1 cellular context compared by ENCODE assay signal in genomic region chr5:142627371-142628217, GRCh38.
TF ChIP-seq lines count a peak whose summit lies in the region.

No MANE protein-coding gene starts in this region.

TF ChIP-seq in H1, 55 proteins besides CTCF, POLR2A, EP300 and RAD21 (continued from another document):
- no peak for TF ChIP-seq CHD7 (IDR thresholded peaks at IDR 0.05; ENCODE audit: insufficient replicate concordance, low read length)
- TF ChIP-seq, protein P1, sequence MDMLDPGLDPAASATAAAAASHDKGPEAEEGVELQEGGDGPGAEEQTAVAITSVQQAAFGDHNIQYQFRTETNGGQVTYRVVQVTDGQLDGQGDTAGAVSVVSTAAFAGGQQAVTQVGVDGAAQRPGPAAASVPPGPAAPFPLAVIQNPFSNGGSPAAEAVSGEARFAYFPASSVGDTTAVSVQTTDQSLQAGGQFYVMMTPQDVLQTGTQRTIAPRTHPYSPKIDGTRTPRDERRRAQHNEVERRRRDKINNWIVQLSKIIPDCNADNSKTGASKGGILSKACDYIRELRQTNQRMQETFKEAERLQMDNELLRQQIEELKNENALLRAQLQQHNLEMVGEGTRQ (IDR thresholded peaks at IDR 0.05; ENCODE audit: low read length) = no peak
- TF ChIP-seq BRCA1 (IDR thresholded peaks at IDR 0.05; ENCODE audit: low read depth, low read length) = no peak
- no peak for TF ChIP-seq CREB1 (IDR thresholded peaks at IDR 0.05)
- no peak for TF ChIP-seq NANOG (IDR thresholded peaks at IDR 0.05; ENCODE audit: insufficient read depth, low read depth, low read length, poor library complexity, severe bottlenecking)
- TF ChIP-seq SUZ12 (IDR thresholded peaks at IDR 0.05; ENCODE audit: low read length) = no peak
- TF ChIP-seq RFX5 (IDR thresholded peaks at IDR 0.05; ENCODE audit: borderline replicate concordance, low read depth, low read length) = no peak
- no peak for TF ChIP-seq POLR2AphosphoS5 (IDR thresholded peaks at IDR 0.05; ENCODE audit: low read depth, low read length)
